In the genomic region with DNA sequence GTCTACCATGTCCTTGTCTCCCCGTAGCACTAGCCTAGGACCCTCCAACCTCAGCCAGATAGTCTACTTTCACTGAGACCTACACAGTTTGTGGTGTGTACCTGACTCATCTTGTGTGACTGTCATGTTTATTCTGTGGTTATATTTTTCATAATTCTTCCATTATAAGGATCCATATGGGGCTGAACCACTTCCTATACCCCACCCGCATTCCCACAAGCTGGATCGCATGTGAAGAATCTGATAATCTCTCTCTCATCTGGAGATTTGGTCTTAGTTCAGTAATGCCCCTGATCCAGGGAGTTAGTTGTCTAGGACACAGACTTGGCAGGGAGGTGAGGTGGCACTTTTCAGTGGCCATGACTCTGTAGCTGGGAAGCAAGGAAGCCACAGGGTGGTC, we compare ENCODE assay signal across 16 cellular contexts. TPM values are rescaled to one million over a fixed set of nuclear protein-coding genes. Genes with fewer than 3 reads are reported as not detected.
DNase-seq lines count a peak whose midpoint lies in the region; ATAC-seq and TF ChIP-seq lines count a peak whose summit lies in the region.
"Had no signal": no experiment of that assay in that cellular context is flagged by ENCODE, and none has a peak within 500 bp of the region (broad histone marks: within the 10 kb centered on the region; RNA-seq: fewer than 3 reads in every experiment).

No MANE protein-coding gene starts in this region.

- no peak for ATAC-seq in upper lobe of left lung (ENCODE audit: low FRiP score in 2 of 2)
- no peak for ATAC-seq in HG02571 (IDR thresholded peaks at IDR 0.05; ENCODE audit: unreplicated experiment)
- ATAC-seq: GM12878, heart right ventricle, Right ventricle myocardium inferior had no signal

- H4K20me1 ChIP-seq in GM23248 (ENCODE audit: insufficient read depth), result no peaks in the 10 kb centered on the region

- H3K9me3 ChIP-seq in GM23248 (ENCODE audit: low read depth) (no peaks in the 10 kb centered on the region), upper lobe of left lung (no peaks in the 10 kb centered on the region)
- H3K9me3 ChIP-seq: heart right ventricle, vagina had no signal

- TF ChIP-seq EP300 in upper lobe of left lung (IDR thresholded peaks at IDR 0.05), result no peak

- peaks cover 67% of the 10 kb centered on the region for H3K4me1 ChIP-seq in GM23248 (ENCODE audit: insufficient read depth)
- H3K4me1 ChIP-seq in upper lobe of left lung, result peaks cover 15 to 34% (median 23%) of the 10 kb centered on the region in 4 donors

- H3K36me3 ChIP-seq in GM23248 (ENCODE audit: low read depth) (no peaks in the 10 kb centered on the region), upper lobe of left lung (no peaks in the 10 kb centered on the region)
- H3K36me3 ChIP-seq: heart right ventricle, vagina had no signal

- WGBS in GM23248 (ENCODE audit: low coverage in 1 of 2, low lambda C conversion rate in 2 of 2, missing lambda C conversion rate in 2 of 2), 2 experiments, result 57 to 59% methylated on average over 3 of the region's 3 CpGs
- WGBS in upper lobe of left lung, 2 donors, result 71 to 74% methylated on average over 3 of the region's 3 CpGs

- TF ChIP-seq CTCF in upper lobe of left lung (IDR thresholded peaks at IDR 0.05), result no peak

- H3K9ac ChIP-seq in GM23248, result peak overlapping the region; percentile 39

- H3K4me2 ChIP-seq in GM23248 (ENCODE audit: unreplicated experiment), result no peak overlapping the region

- DNase-seq in GM23248, result peak; percentile 51
- peak; percentile 52 for DNase-seq in RPMI7951 (ENCODE audit: low read depth)
- DNase-seq in fibroblast of peridontal ligament (ENCODE audit: extremely low read depth), result peak; percentile 42
- no peak for DNase-seq in upper lobe of left lung
- DNase-seq in hippocampal formation (lab: John Stamatoyannopoulos, UW), result no peak
- DNase-seq in NAMALWA (ENCODE audit: low spot score), result no peak
- DNase-seq: heart right ventricle; kidney glomerular epithelial cell; NCI-H2107; NCI-H774; stimulated activated CD4-positive, alpha-beta T cell treated with anti-CD3 and anti-CD28 coated beads, Interleukin-12 subunit alpha, Interleukin-12 subunit beta, amount 100 ng/mL, for 4 hours; T-helper 9 cell had no signal

- in situ Hi-C loops in GM23248 (cut with MboI), result loop anchor here (5.0 kb wide), 2 partner anchors 260 to 400 kb away; no protein-coding TSS in a partner anchor

- no peaks in the 10 kb centered on the region for H3K9me2 ChIP-seq in GM23248 (ENCODE audit: insufficient read depth)

- H3K27me3 ChIP-seq in GM23248 (replicated peaks; ENCODE audit: insufficient read depth), result no peaks in the 10 kb centered on the region
- H3K27me3 ChIP-seq in upper lobe of left lung, result no peaks in the 10 kb centered on the region
- H3K27me3 ChIP-seq: vagina had no signal

- TF ChIP-seq POLR2A in upper lobe of left lung (IDR thresholded peaks at IDR 0.05), result no peak

- H3K27ac ChIP-seq in GM23248, result peak overlapping the region; percentile 93
- peak overlapping the region; percentile 6 to 73 (median 27) for H3K27ac ChIP-seq in upper lobe of left lung
- H3K27ac ChIP-seq: vagina had no signal

- no peak overlapping the region for H3K4me3 ChIP-seq in GM23248
- no peak overlapping the region for H3K4me3 ChIP-seq in upper lobe of left lung
- H3K4me3 ChIP-seq: GM12878, heart right ventricle, vagina had no signal

- peaks cover 70% of the 10 kb centered on the region for H3F3A ChIP-seq in GM23248 (ENCODE audit: insufficient read depth)

- H2AFZ ChIP-seq in GM23248, result peak overlapping the region; percentile 0; the same call in 1 of the 2 replicates

- peaks cover 15% of the 10 kb centered on the region for H3K79me2 ChIP-seq in GM23248 (ENCODE audit: insufficient read depth)

RNA-seq across cellular contexts. Expression of gene BASP1, which starts 30.0 kb away (rescaled TPM):
- total RNA-seq in GM23248 (2014; rRNA removed; shearing (Covaris generic)), result 121 and 124 TPM in 2 replicates
- 58.4 and 60.4 TPM in 2 replicates for polyA plus RNA-seq in GM23248 (2016; fragmentation: Nextera tagmentation; extraction: Ambion mirVana)
- total RNA-seq in RPMI7951 (2014; rRNA removed; shearing (Covaris generic)), result 18.7 and 23.0 TPM in 2 replicates
- 10 to 100 TPM; 19.8 to 78.7 (median 32.9) TPM for total RNA-seq in upper lobe of left lung

Comparison
In these comparisons a context has a peak if more than half of its experiments do, and no peak if none do; other contexts are left out.
1. DNase-seq: peak in GM23248 (single experiment), RPMI7951 (single experiment) and fibroblast of peridontal ligament (single experiment); none in upper lobe of left lung (0 of 2), hippocampal formation (0 of 2) and NAMALWA (single experiment).